Comparison of ENCODE assay signal across 18 cellular contexts in genomic region chr17:78197147-78197830, GRCh38. TPM values are rescaled to one million over a fixed set of nuclear protein-coding genes. Genes with fewer than 3 reads are reported as not detected.
DNase-seq lines count a peak whose midpoint lies in the region; ATAC-seq and TF ChIP-seq lines count a peak whose summit lies in the region.
"Had no signal": no experiment of that assay in that cellular context is flagged by ENCODE, and none has a peak within 500 bp of the region (broad histone marks: within the 10 kb centered on the region; RNA-seq: fewer than 3 reads in every experiment).

No MANE protein-coding gene starts in this region.

- peaks cover 2% of the 10 kb centered on the region for H3K36me3 Mint-ChIP-seq in memory B cell

- WGBS in mammary epithelial cell (ENCODE audit: low coverage, missing lambda C conversion rate), result 49% methylated on average over 9 of the region's 9 CpGs

- peaks cover 15% of the 10 kb centered on the region for H3K4me1 Mint-ChIP-seq in memory B cell

- no TSS peak for BruUV-seq in mammary epithelial cell (replicated peaks; lab: Mats Ljungman, UMichigan)

- peaks cover 7% of the 10 kb centered on the region for H3K4me1 ChIP-seq in mammary epithelial cell (ENCODE audit: insufficient read depth, low read length)

- peak overlapping the region; percentile 1 for H3K27ac ChIP-seq in mammary epithelial cell (ENCODE audit: insufficient read depth, low read depth, low read length)
- H3K27ac ChIP-seq: cardiac muscle cell, GM23248 had no signal

- H3K27me3 ChIP-seq in H7 (ENCODE audit: control insufficient read depth, insufficient read depth, low read length), result no peaks in the 10 kb centered on the region
- H3K27me3 ChIP-seq in mammary epithelial cell (ENCODE audit: insufficient read depth, low read length), result no peaks in the 10 kb centered on the region
- H3K27me3 ChIP-seq: cardiac muscle cell had no signal

- intact Hi-C loops in mammary epithelial cell (cut with micrococcal nuclease), result no loop called here

- H3K4me2 ChIP-seq in mammary epithelial cell (ENCODE audit: insufficient read depth, low read depth, low read length), result no peak overlapping the region

- CTCF ChIA-PET in mammary epithelial cell (lab: Charles Lee; ENCODE audit: low non-redundant PET), result no interaction called here

- H4K20me1 ChIP-seq in mammary epithelial cell (ENCODE audit: insufficient read depth, low read length), result no peaks in the 10 kb centered on the region

- H3K4me3 Mint-ChIP-seq in memory B cell, result peak overlapping the region; percentile 25
- H3K4me3 Mint-ChIP-seq: activated T-helper 1 cell treated with anti-CD3 and anti-CD28 coated beads, Interleukin-12 subunit alpha, Interleukin-12 subunit beta, Interleukin-2, Interleukin-4 antibody, amounts not matched to agents 30 ng/mL and 10 ng/mL and 1 ng/mL, durations not matched to agents 14 hours and 24 hours and 36 hours had no signal

- no peaks in the 10 kb centered on the region for H3K27me3 Mint-ChIP-seq in memory B cell

- H3K4me3 ChIP-seq in H7 (ENCODE audit: insufficient read depth, low read depth, low read length) (no peak overlapping the region), mammary epithelial cell (replicated peaks in 1 of 3; ENCODE audit: insufficient read depth in 1 of 3, low read depth in 2 of 3, low read length in 3 of 3) (no peak overlapping the region)
- H3K4me3 ChIP-seq: cardiac muscle cell, GM23248, thoracic aorta had no signal

- no peak for TF ChIP-seq CTCF in mammary epithelial cell (conservative IDR thresholded peaks at IDR 0.05 in 1 of 2, IDR thresholded peaks at IDR 0.05 in 1 of 2; ENCODE audit: extremely low read depth in 1 of 2, insufficient read depth in 1 of 2, low read depth in 1 of 2, low read length in 2 of 2)

- H3K36me3 ChIP-seq in H7 (replicated peaks; ENCODE audit: control insufficient read depth, insufficient read depth, low read length) (peaks cover 2% of the 10 kb centered on the region; the same call in 1 of the 2 replicates), mammary epithelial cell (ENCODE audit: insufficient read depth, low read length) (peaks cover 3% of the 10 kb centered on the region)

- H3K9ac ChIP-seq in mammary epithelial cell (ENCODE audit: insufficient read depth, low read length), result no peak overlapping the region
- H3K9ac ChIP-seq: GM23248, parathyroid adenoma had no signal

- ATAC-seq in memory B cell (ENCODE audit: low read depth), result no peak
- ATAC-seq in stimulated activated naive CD8-positive, alpha-beta T cell treated with anti-CD3 and anti-CD28 coated beads, Interleukin-15, Interleukin-2, amounts not matched to agents 100 U/mL and 50 U/mL, for 24 hours, result no peak
- ATAC-seq in GM19324 (IDR thresholded peaks at IDR 0.05; ENCODE audit: low FRiP score, unreplicated experiment), result no peak
- ATAC-seq in HG02588 (IDR thresholded peaks at IDR 0.05; ENCODE audit: unreplicated experiment), result no peak

- no peak overlapping the region for H2AFZ ChIP-seq in mammary epithelial cell (ENCODE audit: low read depth, low read length)
- H2AFZ ChIP-seq: GM23248, parathyroid adenoma had no signal

- no peaks in the 10 kb centered on the region for H3K9me3 ChIP-seq in mammary epithelial cell (replicated peaks; ENCODE audit: insufficient read depth, low read length)
- H3K9me3 ChIP-seq: thoracic aorta had no signal

- H3K9me3 Mint-ChIP-seq in memory B cell, result no peaks in the 10 kb centered on the region
- H3K9me3 Mint-ChIP-seq: activated T-helper 1 cell treated with anti-CD3 and anti-CD28 coated beads, Interleukin-12 subunit alpha, Interleukin-12 subunit beta, Interleukin-2, Interleukin-4 antibody, amounts not matched to agents 30 ng/mL and 10 ng/mL and 1 ng/mL, durations not matched to agents 14 hours and 24 hours and 36 hours had no signal

- no peaks in the 10 kb centered on the region for H3K79me2 ChIP-seq in mammary epithelial cell (ENCODE audit: insufficient read depth, low read length)
- H3K79me2 ChIP-seq: parathyroid adenoma had no signal

- in situ Hi-C loops in mammary epithelial cell (cut with MboI; ENCODE audit: low sequenced_read_pairs in 2 of 2), result no loop called here

- H3K27ac Mint-ChIP-seq in memory B cell, result no peak overlapping the region
- H3K27ac Mint-ChIP-seq: activated T-helper 1 cell treated with anti-CD3 and anti-CD28 coated beads, Interleukin-12 subunit alpha, Interleukin-12 subunit beta, Interleukin-2, Interleukin-4 antibody, amounts not matched to agents 30 ng/mL and 10 ng/mL and 1 ng/mL, durations not matched to agents 14 hours and 24 hours and 36 hours had no signal

- dilution Hi-C loops in mammary epithelial cell (cut with HindIII; ENCODE audit: low sequenced_read_pairs), result loop anchor here (5.0 kb wide), 2 partner anchors 45 to 85 kb away; no protein-coding TSS in a partner anchor

- DNase-seq in A172 (ENCODE audit: low spot score) (peak; percentile 53), H7 (peak; percentile 58), mammary epithelial cell (peak; percentile 12), memory B cell (ENCODE audit: low spot score in 2 of 2) (no peak), NCI-H1105 treated with DMSO at 0.1 percent for 48 hours (lab: John Stamatoyannopoulos, UW) (no peak)
- no peak for DNase-seq in stimulated activated naive CD8-positive, alpha-beta T cell treated with anti-CD3 and anti-CD28 coated beads, Interleukin-15, Interleukin-2, amounts not matched to agents 100 U/mL and 50 U/mL, for 24 hours
- DNase-seq: GM23248; NCI-H510A treated with DMSO at 0.1 percent for 48 hours; stimulated activated CD4-positive, alpha-beta T cell treated with anti-CD3 and anti-CD28 coated beads, Interleukin-4, amount 100 ng/mL, for 24 hours had no signal

RNA-seq across cellular contexts. Expression of gene AFMID, which starts 10.1 kb away (rescaled TPM):
- 15.6 and 18.4 TPM in 2 replicates for total RNA-seq in A172 (2014; rRNA removed; shearing (Covaris generic))
- 36.4 and 43.0 TPM in 2 replicates for total RNA-seq in H7 (2014; rRNA removed; shearing (Covaris generic))
- 10 to 100 TPM; 16.5 to 32.5 TPM for total RNA-seq in mammary epithelial cell
- polyA plus RNA-seq in mammary epithelial cell, result 21.2 TPM
- polyA minus RNA-seq in mammary epithelial cell, result 59.7 TPM

RNA-seq across cellular contexts. Expression of gene TK1, which starts 10.4 kb away (rescaled TPM):
- 152 and 239 TPM in 2 replicates for total RNA-seq in A172 (2014; rRNA removed; shearing (Covaris generic))
- total RNA-seq in H7 (2014; rRNA removed; shearing (Covaris generic)), result 48.4 and 56.5 TPM in 2 replicates
- 10 to 100 TPM in 1 of 2 donors, 1 to 10 TPM in 1; 7.7 to 79.5 TPM for total RNA-seq in mammary epithelial cell
- 155 TPM for polyA plus RNA-seq in mammary epithelial cell
- polyA minus RNA-seq in mammary epithelial cell, result 121 TPM

RNA-seq across cellular contexts. Expression of gene BIRC5, which starts 16.8 kb away (rescaled TPM):
- total RNA-seq in A172 (2014; rRNA removed; shearing (Covaris generic)), result 174 and 237 TPM in 2 replicates
- 152 and 154 TPM in 2 replicates for total RNA-seq in H7 (2014; rRNA removed; shearing (Covaris generic))
- total RNA-seq in mammary epithelial cell, result 10 to 100 TPM in 1 of 2 donors, under 1 TPM in 1; 0.83 to 44.8 TPM
- 52.0 TPM for polyA plus RNA-seq in mammary epithelial cell
- 33.8 TPM for polyA minus RNA-seq in mammary epithelial cell

RNA-seq across cellular contexts. Expression of gene SYNGR2, which starts 28.9 kb away (rescaled TPM):
- 60.3 and 70.8 TPM in 2 replicates for total RNA-seq in A172 (2014; rRNA removed; shearing (Covaris generic))
- 24.4 and 24.5 TPM in 2 replicates for total RNA-seq in H7 (2014; rRNA removed; shearing (Covaris generic))
- total RNA-seq in mammary epithelial cell, result 10 to 100 TPM; 39.0 to 72.6 TPM
- 48.7 TPM for polyA plus RNA-seq in mammary epithelial cell
- polyA minus RNA-seq in mammary epithelial cell, result 53.3 TPM

RNA-seq across cellular contexts. Expression of gene TMEM235, which starts 34.1 kb away (rescaled TPM):
- not detected in 2 replicates for total RNA-seq in A172 (2014; rRNA removed; shearing (Covaris generic))
- total RNA-seq in H7 (2014; rRNA removed; shearing (Covaris generic)), result not detected in 2 replicates
- total RNA-seq in mammary epithelial cell, result not detected
- polyA plus RNA-seq in mammary epithelial cell, result not detected
- polyA minus RNA-seq in mammary epithelial cell, result not detected
- total RNA-seq: activated T-helper 1 cell treated with anti-CD3 and anti-CD28 coated beads, Interleukin-12 subunit alpha, Interleukin-12 subunit beta, Interleukin-2, Interleukin-4 antibody, amounts not matched to agents 30 ng/mL and 10 ng/mL and 1 ng/mL, durations not matched to agents 14 hours and 24 hours and 36 hours; fibroblast of villous mesenchyme; GM23248; liver; SK-MEL-5; thoracic aorta had no signal
- polyA plus RNA-seq: GM23248 had no signal

Comparison
In these comparisons a context has a peak if more than half of its experiments do, and no peak if none do; other contexts are left out.
1. DNase-seq: peak in A172 (single experiment), H7 (single experiment) and mammary epithelial cell (single experiment); none in memory B cell (0 of 2), stimulated activated naive CD8-positive, alpha-beta T cell treated with anti-CD3 and anti-CD28 coated beads, Interleukin-15, Interleukin-2, amounts not matched to agents 100 U/mL and 50 U/mL, for 24 hours (single experiment) and NCI-H1105 treated with DMSO at 0.1 percent for 48 hours (single experiment).